In genomic region chr1:2053784-2054376, GRCh38 we compare ENCODE assay signal across 1 cellular context.
TF ChIP-seq lines count a peak whose summit lies in the region.

No MANE protein-coding gene starts in this region.

TF ChIP-seq in K562, 482 proteins besides CTCF, POLR2A, EP300 and RAD21:
- TF ChIP-seq ELF1 (tag; IDR thresholded peaks at IDR 0.05): no peak
- TF ChIP-seq FOXA1 (IDR thresholded peaks at IDR 0.05; ENCODE audit: borderline replicate concordance): no peak
